Comparison of ENCODE assay signal across 15 cellular contexts in genomic region chr19:15461694-15462093, GRCh38. TPM values are rescaled to one million over a fixed set of nuclear protein-coding genes. Genes with fewer than 3 reads are reported as not detected.
DNase-seq lines count a peak whose midpoint lies in the region; ATAC-seq lines count a peak whose summit lies in the region.
"Had no signal": no experiment of that assay in that cellular context is flagged by ENCODE, and none has a peak within 500 bp of the region (broad histone marks: within the 10 kb centered on the region; RNA-seq: fewer than 3 reads in every experiment).

No MANE protein-coding gene starts in this region.

- peaks cover 48% of the 10 kb centered on the region for H3K36me3 Mint-ChIP-seq in T-helper 1 cell treated with Interleukin-12 subunit alpha and Interleukin-12 subunit beta and Interleukin-4 antibody, amounts not matched to agents 30 μg/mL and 1 μg/mL, for 36 hours (ENCODE audit: low read depth)
- H3K36me3 Mint-ChIP-seq in IgD-negative memory B cell = peaks cover 6% of the 10 kb centered on the region
- peaks cover 63% of the 10 kb centered on the region for H3K36me3 Mint-ChIP-seq in effector memory CD8-positive, alpha-beta T cell (ENCODE audit: insufficient read depth)

- no peak for ATAC-seq in effector memory CD8-positive, alpha-beta T cell (replicated peaks)
- ATAC-seq: PC-3 had no signal

- peak overlapping the region; percentile 62 for H3K27ac Mint-ChIP-seq in T-helper 1 cell treated with Interleukin-12 subunit alpha and Interleukin-12 subunit beta and Interleukin-4 antibody, amounts not matched to agents 30 μg/mL and 1 μg/mL, for 36 hours
- peak overlapping the region; percentile 39 to 81 (median 67) for H3K27ac Mint-ChIP-seq in IgD-negative memory B cell
- peak overlapping the region; percentile 93 to 94 for H3K27ac Mint-ChIP-seq in effector memory CD8-positive, alpha-beta T cell
- H3K27ac Mint-ChIP-seq: nephron had no signal

- peak overlapping the region; percentile 91 for H3K4me3 Mint-ChIP-seq in T-helper 1 cell treated with Interleukin-12 subunit alpha and Interleukin-12 subunit beta and Interleukin-4 antibody, amounts not matched to agents 30 μg/mL and 1 μg/mL, for 36 hours
- H3K4me3 Mint-ChIP-seq in IgD-negative memory B cell = peak overlapping the region in 1 of 4 donors; percentile 34
- H3K4me3 Mint-ChIP-seq in effector memory CD8-positive, alpha-beta T cell = peak overlapping the region; percentile 93 to 94
- H3K4me3 Mint-ChIP-seq: nephron had no signal

- no peaks in the 10 kb centered on the region for H3K27me3 Mint-ChIP-seq in T-helper 1 cell treated with Interleukin-12 subunit alpha and Interleukin-12 subunit beta and Interleukin-4 antibody, amounts not matched to agents 30 μg/mL and 1 μg/mL, for 36 hours (ENCODE audit: low read depth)
- H3K27me3 Mint-ChIP-seq in IgD-negative memory B cell = no peaks in the 10 kb centered on the region
- no peaks in the 10 kb centered on the region for H3K27me3 Mint-ChIP-seq in effector memory CD8-positive, alpha-beta T cell

- H3K4me1 Mint-ChIP-seq in T-helper 1 cell treated with Interleukin-12 subunit alpha and Interleukin-12 subunit beta and Interleukin-4 antibody, amounts not matched to agents 30 μg/mL and 1 μg/mL, for 36 hours (ENCODE audit: low read depth) = peaks cover 28% of the 10 kb centered on the region
- peaks cover 16 to 19% (median 17%) of the 10 kb centered on the region in 3 donors for H3K4me1 Mint-ChIP-seq in IgD-negative memory B cell
- H3K4me1 Mint-ChIP-seq in effector memory CD8-positive, alpha-beta T cell (ENCODE audit: low read depth in 2 of 2) = peaks cover 34 to 47% of the 10 kb centered on the region in 2 donors

- H3K9me3 Mint-ChIP-seq in T-helper 1 cell treated with Interleukin-12 subunit alpha and Interleukin-12 subunit beta and Interleukin-4 antibody, amounts not matched to agents 30 μg/mL and 1 μg/mL, for 36 hours = no peaks in the 10 kb centered on the region
- H3K9me3 Mint-ChIP-seq in IgD-negative memory B cell = no peaks in the 10 kb centered on the region
- H3K9me3 Mint-ChIP-seq in effector memory CD8-positive, alpha-beta T cell = no peaks in the 10 kb centered on the region
- H3K9me3 Mint-ChIP-seq: nephron had no signal

- DNase-seq in T-helper 1 cell (no peak), AG20443 (ENCODE audit: low spot score) (no peak)
- DNase-seq in effector memory CD8-positive, alpha-beta T cell = no peak
- DNase-seq in effector CD8-positive, alpha-beta T cell (lab: John Stamatoyannopoulos, UW) = no peak
- DNase-seq: anterior cingulate cortex; colonic mucosa; erythroblast; GF-D8; HCEC 1CT; NCI-H2029 treated with DMSO at 0.1 percent for 48 hours; PC-3; stimulated activated CD4-positive, alpha-beta T cell treated with anti-CD3 and anti-CD28 coated beads, Interleukin-15, amount 100 ng/mL, for 24 hours had no signal

RNA-seq across cellular contexts. Expression of gene RASAL3, which starts 2.6 kb away (rescaled TPM):
- polyA plus RNA-seq in IgD-negative memory B cell = 27.0 TPM

RNA-seq across cellular contexts. Expression of gene WIZ, which starts 11.9 kb away (rescaled TPM):
- 1.8 TPM for polyA plus RNA-seq in IgD-negative memory B cell

RNA-seq across cellular contexts. Expression of gene PGLYRP2, which starts 17.6 kb away (rescaled TPM):
- not detected for polyA plus RNA-seq in IgD-negative memory B cell

RNA-seq across cellular contexts. Expression of gene AKAP8L, which starts 42.9 kb away (rescaled TPM):
- polyA plus RNA-seq in IgD-negative memory B cell = 99.6 TPM

RNA-seq across cellular contexts. Expression of gene CYP4F22, which starts 46.6 kb away (rescaled TPM):
- polyA plus RNA-seq in IgD-negative memory B cell = not detected
